18 cellular contexts compared by ENCODE assay signal in genomic region chr1:218365600-218365999, GRCh38. TPM values are rescaled to one million over a fixed set of nuclear protein-coding genes. Genes with fewer than 3 reads are reported as not detected.
DNase-seq lines count a peak whose midpoint lies in the region; ATAC-seq and TF ChIP-seq lines count a peak whose summit lies in the region.
"Had no signal": no experiment of that assay in that cellular context is flagged by ENCODE, and none has a peak within 500 bp of the region (broad histone marks: within the 10 kb centered on the region; RNA-seq: fewer than 3 reads in every experiment).

No MANE protein-coding gene starts in this region.

- no peak for TF ChIP-seq CTCF in ascending aorta (IDR thresholded peaks at IDR 0.05)
- TF ChIP-seq CTCF in ovary (IDR thresholded peaks at IDR 0.05) = no peak
- no peak for TF ChIP-seq CTCF in upper lobe of right lung (IDR thresholded peaks at IDR 0.05)

- H3K4me3 ChIP-seq in ascending aorta = peak overlapping the region in 1 of 2 donors; percentile 27
- H3K4me3 ChIP-seq in ovary = no peak overlapping the region
- H3K4me3 ChIP-seq in upper lobe of right lung = no peak overlapping the region
- H3K4me3 ChIP-seq: BLaER1, spleen had no signal

- H3K4me1 ChIP-seq in ascending aorta (peaks cover 16 to 24% of the 10 kb centered on the region in 2 donors), ovary (ENCODE audit: insufficient read depth) (peaks cover 18% of the 10 kb centered on the region), upper lobe of right lung (peaks cover 23% of the 10 kb centered on the region)

- intact Hi-C loops in ascending aorta (cut with DNase I) = loop anchor here (2.0 to 5.0 kb wide), 3 partner anchors 19 to 132 kb away; no protein-coding TSS in a partner anchor
- intact Hi-C loops in Right ventricle myocardium superior (cut with DNase I) = loop anchor here (10.0 kb wide), 1 partner anchor 149 kb away; no protein-coding TSS in a partner anchor
- intact Hi-C loops in ovary (cut with DNase I) = no loop called here
- intact Hi-C loops in upper lobe of right lung (cut with DNase I) = no loop called here

- H3K27me3 ChIP-seq in ascending aorta = no peaks in the 10 kb centered on the region
- H3K27me3 ChIP-seq in ovary = no peaks in the 10 kb centered on the region
- no peaks in the 10 kb centered on the region for H3K27me3 ChIP-seq in upper lobe of right lung
- H3K27me3 ChIP-seq: BLaER1, spleen had no signal

- peak; percentile 32 for ATAC-seq in Right ventricle myocardium superior (ENCODE audit: poor library complexity)
- ATAC-seq in upper lobe of right lung = peak; percentile 69
- ATAC-seq in GM21619 (IDR thresholded peaks at IDR 0.05; ENCODE audit: unreplicated experiment) = no peak
- ATAC-seq: activated CD8-positive, alpha-beta T cell treated with anti-CD3 and anti-CD28 coated beads for 36 hours; stimulated activated naive B cell treated with anti-CD40 and anti-IgM and Interleukin-4, amounts not matched to agents 10 μg/mL and 1 μg/mL and 100 μg/mL, for 72 hours had no signal

- TF ChIP-seq EP300 in ovary (IDR thresholded peaks at IDR 0.05) = no peak

- peak in 1 of 2 donors; percentile 92 for DNase-seq in ascending aorta (ENCODE audit: low spot score in 2 of 2)
- no peak for DNase-seq in Right ventricle myocardium superior
- peak in 4 of 5 donors; percentile 38 to 56 (median 44) for DNase-seq in ovary
- peak; percentile 66 for DNase-seq in upper lobe of right lung
- DNase-seq in activated T-cell treated with anti-CD3 and anti-CD28 coated beads, Interleukin-2, amount 50 U/mL, for 48 hours = no peak
- no peak for DNase-seq in activated CD4-positive, CD25-positive, alpha-beta regulatory T cell (lab: John Stamatoyannopoulos, UW)
- DNase-seq: activated CD8-positive, alpha-beta T cell treated with anti-CD3 and anti-CD28 coated beads for 36 hours; cortex of kidney; DMS153; glutamatergic neuron; GOT3; immature natural killer cell; NCI-H1694 treated with DMSO at 0.1 percent for 48 hours; NCI-H510A treated with DMSO at 0.1 percent for 48 hours; spleen; stimulated activated naive B cell treated with anti-CD40 and anti-IgM and Interleukin-4, amounts not matched to agents 10 μg/mL and 1 μg/mL and 100 μg/mL, for 72 hours had no signal

- WGBS in ovary, 3 donors = 77 to 81% (median 79%) methylated on average over 8 of the region's 8 CpGs

- H3K36me3 ChIP-seq in ascending aorta (no peaks in the 10 kb centered on the region), ovary (no peaks in the 10 kb centered on the region), upper lobe of right lung (no peaks in the 10 kb centered on the region)
- H3K36me3 ChIP-seq: BLaER1, spleen had no signal

- H3K9me3 ChIP-seq in ascending aorta (no peaks in the 10 kb centered on the region), ovary (no peaks in the 10 kb centered on the region), upper lobe of right lung (no peaks in the 10 kb centered on the region)
- H3K9me3 ChIP-seq: BLaER1, spleen had no signal

- H3K27ac ChIP-seq in ascending aorta = peak overlapping the region; percentile 46 to 80
- H3K27ac ChIP-seq in ovary = peak overlapping the region in 1 of 2 donors; percentile 62
- H3K27ac ChIP-seq in upper lobe of right lung = no peak overlapping the region
- H3K27ac ChIP-seq: BLaER1, spleen had no signal

- TF ChIP-seq POLR2A in ovary (IDR thresholded peaks at IDR 0.05) = no peak

RNA-seq across cellular contexts. Expression of gene TGFB2, which starts 20.5 kb away (rescaled TPM):
- total RNA-seq in ascending aorta (9.9 TPM), Right ventricle myocardium superior (1.5 TPM), ovary (10 to 100 TPM in 3 of 7 donors, 1 to 10 TPM in 4; 5.1 to 29.4 (median 9.3) TPM), upper lobe of right lung (19.8 TPM)
- polyA plus RNA-seq in ovary = 10 to 100 TPM in 1 of 2 donors, 1 to 10 TPM in 1; 3.8 to 11.7 TPM
- total RNA-seq: activated CD8-positive, alpha-beta T cell treated with anti-CD3 and anti-CD28 coated beads for 36 hours had no signal

Comparison
In these comparisons a context has a peak if more than half of its experiments do, and no peak if none do; other contexts are left out.
1. DNase-seq: peak in ovary (4 of 5) and upper lobe of right lung (single experiment); none in Right ventricle myocardium superior (single experiment), activated T-cell treated with anti-CD3 and anti-CD28 coated beads, Interleukin-2, amount 50 U/mL, for 48 hours (0 of 2) and activated CD4-positive, CD25-positive, alpha-beta regulatory T cell (0 of 4).
2. intact Hi-C loops: an anchor here in ascending aorta (2.0 to 5.0 kb wide) and Right ventricle myocardium superior (10.0 kb wide); none called in ovary and upper lobe of right lung.